11 cellular contexts compared by ENCODE assay signal in genomic region chr3:49016414-49017228, GRCh38. TPM values are rescaled to one million over a fixed set of nuclear protein-coding genes. Genes with fewer than 3 reads are reported as not detected.
A peak's percentile ranks its signal among the peaks of the same experiment; 100 is the strongest.
DNase-seq lines count a peak whose midpoint lies in the region; ATAC-seq and TF ChIP-seq lines count a peak whose summit lies in the region.
"Had no signal": no experiment of that assay in that cellular context is flagged by ENCODE, and none has a peak within 500 bp of the region (broad histone marks: within the 10 kb centered on the region; RNA-seq: fewer than 3 reads in every experiment).

No MANE protein-coding gene starts in this region.

- intact Hi-C loops in activated B cell treated with CpG ODN at 0.5 μM for 24 hours (cut with micrococcal nuclease) = loop anchor here (5.0 kb wide), 1 partner anchor 1176 kb away; the partner anchor contains the start of gene GNAT1

- peaks cover 25 to 64% (median 51%) of the 10 kb centered on the region in 10 experiments; a peak in 19 of 20 replicates for H3K4me1 ChIP-seq in BLaER1 treated with 17β-estradiol and CSF1 and Interleukin-3, amounts not matched to agents 10 nM and 100 nM

- H3K36me3 ChIP-seq in BLaER1 treated with 17β-estradiol and CSF1 and Interleukin-3, amounts not matched to agents 10 nM and 100 nM = peaks cover 49 to 56% (median 53%) of the 10 kb centered on the region in 11 experiments

- peak overlapping the region; percentile 96 to 100 (median 99) for H3K4me2 ChIP-seq in BLaER1 treated with 17β-estradiol and CSF1 and Interleukin-3, amounts not matched to agents 10 nM and 100 nM

- no peaks in the 10 kb centered on the region for H3K9me3 ChIP-seq in BLaER1 treated with 17β-estradiol and CSF1 and Interleukin-3, amounts not matched to agents 10 nM and 100 nM (replicated peaks in 1 of 11)

- 0 out of 22 replicates have a peak overlapping the region, but pooled peaks of 1 of the 11 experiments have one; percentile 99 for H3K27ac ChIP-seq in BLaER1 treated with 17β-estradiol and CSF1 and Interleukin-3, amounts not matched to agents 10 nM and 100 nM

- TF ChIP-seq POLR2A in GM19099 (IDR thresholded peaks at IDR 0.05; ENCODE audit: extremely low read depth, insufficient read length, low read depth) = peak; percentile 17

- peak overlapping the region; percentile 94 for H3K4me3 Mint-ChIP-seq in activated B cell treated with CpG ODN at 0.5 μM for 24 hours
- H3K4me3 Mint-ChIP-seq in immature natural killer cell = peak overlapping the region in 4 of 5 donors; percentile 74 to 97 (median 84)

- ATAC-seq in activated B cell treated with CpG ODN at 0.5 μM for 24 hours (ENCODE audit: low read depth) = no peak
- ATAC-seq in GM21717 (IDR thresholded peaks at IDR 0.05; ENCODE audit: unreplicated experiment) = no peak
- ATAC-seq in GM21619 (IDR thresholded peaks at IDR 0.05; ENCODE audit: unreplicated experiment) = no peak
- no peak for ATAC-seq in HG03135 (IDR thresholded peaks at IDR 0.05; ENCODE audit: unreplicated experiment)
- ATAC-seq: sciatic nerve had no signal

- H3K27ac Mint-ChIP-seq in activated B cell treated with CpG ODN at 0.5 μM for 24 hours = peak overlapping the region; percentile 61
- H3K27ac Mint-ChIP-seq in immature natural killer cell = peak overlapping the region in 2 of 6 donors; percentile 7 to 43

- TF ChIP-seq CTCF in activated B cell treated with CpG ODN at 0.5 μM for 24 hours (IDR thresholded peaks at IDR 0.05) = no peak

- no peaks in the 10 kb centered on the region for H3K9me3 Mint-ChIP-seq in activated B cell treated with CpG ODN at 0.5 μM for 24 hours
- H3K9me3 Mint-ChIP-seq in immature natural killer cell = no peaks in the 10 kb centered on the region

- H3K27me3 Mint-ChIP-seq in activated B cell treated with CpG ODN at 0.5 μM for 24 hours = no peaks in the 10 kb centered on the region
- peaks cover 4 to 9% (median 7%) of the 10 kb centered on the region in 3 donors for H3K27me3 Mint-ChIP-seq in immature natural killer cell (ENCODE audit: low read depth in 3 of 3)

- H3K4me3 ChIP-seq in BLaER1 treated with 17β-estradiol and CSF1 and Interleukin-3, amounts not matched to agents 10 nM and 100 nM = peak overlapping the region in 7 of 10 experiments; percentile 74 to 99 (median 95); a peak in 8 of 20 replicates

- H3K27me3 ChIP-seq in BLaER1 treated with 17β-estradiol and CSF1 and Interleukin-3, amounts not matched to agents 10 nM and 100 nM = no peaks in the 10 kb centered on the region

- H4K20me1 ChIP-seq in BLaER1 treated with 17β-estradiol and CSF1 and Interleukin-3, amounts not matched to agents 10 nM and 100 nM = peaks cover 37 to 64% (median 63%) of the 10 kb centered on the region in 11 experiments

- peak overlapping the region in 6 of 11 experiments; percentile 98 to 100 (median 99); a peak in 9 of 22 replicates for H3K9ac ChIP-seq in BLaER1 treated with 17β-estradiol and CSF1 and Interleukin-3, amounts not matched to agents 10 nM and 100 nM

- no peak for DNase-seq in activated B cell treated with CpG ODN at 0.5 μM for 24 hours
- DNase-seq in immature natural killer cell = no peak
- DNase-seq in NCI-H69 (lab: John Stamatoyannopoulos, UW) = no peak
- DNase-seq: NCI-H510A, SW 1271 had no signal

- H3K36me3 Mint-ChIP-seq in activated B cell treated with CpG ODN at 0.5 μM for 24 hours (ENCODE audit: low read depth) (peaks cover 50% of the 10 kb centered on the region), immature natural killer cell (peaks cover 0 to 5% (median 3%) of the 10 kb centered on the region in 3 donors)

- POLR2A ChIA-PET in activated B cell treated with CpG ODN at 0.5 μM for 24 hours (lab: Charles Lee) = interaction anchor here (0.6 to 14.9 kb wide), 6 partner anchors 9 to 323 kb away, joined by 3 to 372 read pairs (median 6); partner anchors contain the start of genes IMPDH2, QRICH1, USP4 and WDR6

- H3K4me1 Mint-ChIP-seq in activated B cell treated with CpG ODN at 0.5 μM for 24 hours (peaks cover 31% of the 10 kb centered on the region), immature natural killer cell (peaks cover 37 to 38% of the 10 kb centered on the region in 2 donors)

- CTCF ChIA-PET in activated B cell treated with CpG ODN at 0.5 μM for 24 hours (lab: Charles Lee) = interaction anchor here (1.1 to 7.5 kb wide), 4 partner anchors 9 to 29 kb away, joined by 3 to 57 read pairs (median 6); partner anchors contain the start of genes IMPDH2, P4HTM and WDR6

RNA-seq across cellular contexts. Expression of gene DALRD3, which starts 1.8 kb away (rescaled TPM):
- 36.7 and 38.3 TPM in 2 replicates for total RNA-seq in activated B cell treated with CpG ODN at 0.5 μM for 24 hours
- polyA plus RNA-seq in immature natural killer cell = 10 to 100 TPM; 17.1 to 26.9 (median 21.8) TPM

RNA-seq across cellular contexts. Expression of gene NDUFAF3, which starts 5.3 kb away (rescaled TPM):
- total RNA-seq in activated B cell treated with CpG ODN at 0.5 μM for 24 hours = 86.3 and 86.5 TPM in 2 replicates
- 100 to 1,000 TPM; 118 to 204 (median 142) TPM for polyA plus RNA-seq in immature natural killer cell

RNA-seq across cellular contexts. Expression of gene WDR6, which starts 9.4 kb away (rescaled TPM):
- 205 and 250 TPM in 2 replicates for total RNA-seq in activated B cell treated with CpG ODN at 0.5 μM for 24 hours
- polyA plus RNA-seq in immature natural killer cell = 100 to 1,000 TPM in 1 of 3 donors, 10 to 100 TPM in 2; 56.8 to 114 (median 70.6) TPM

RNA-seq across cellular contexts. Expression of gene IMPDH2, which starts 12.6 kb away (rescaled TPM):
- total RNA-seq in activated B cell treated with CpG ODN at 0.5 μM for 24 hours = 387 and 414 TPM in 2 replicates
- 10 to 100 TPM; 44.8 to 52.6 (median 52.0) TPM for polyA plus RNA-seq in immature natural killer cell

RNA-seq across cellular contexts. Expression of gene P4HTM, which starts 26.6 kb away (rescaled TPM):
- total RNA-seq in activated B cell treated with CpG ODN at 0.5 μM for 24 hours = 26.0 and 34.4 TPM in 2 replicates
- polyA plus RNA-seq in immature natural killer cell = 10 to 100 TPM; 16.8 to 26.8 (median 24.9) TPM
